Comparison of ENCODE assay signal across 19 cellular contexts in the genomic region with DNA sequence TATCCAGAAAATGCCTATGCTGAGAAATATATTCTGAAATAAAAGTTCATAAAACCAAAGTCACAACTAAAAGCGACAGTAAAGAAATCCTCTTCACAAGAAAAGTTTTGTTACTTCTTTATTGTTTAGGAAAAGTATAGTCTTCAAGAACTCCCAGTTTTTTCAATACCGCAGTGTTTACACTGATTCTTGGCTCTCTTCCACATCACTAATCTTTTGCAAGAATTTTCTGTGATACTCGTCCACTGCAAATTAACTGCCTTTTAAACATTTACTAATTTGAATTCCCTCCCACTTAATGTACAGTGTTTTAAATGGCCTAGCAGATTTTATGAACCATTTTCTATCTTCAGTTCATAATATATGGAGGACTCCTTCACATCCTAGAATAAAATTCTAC.
"Had no signal": no experiment of that assay in that cellular context is flagged by ENCODE, and none has a peak within 500 bp of the region (broad histone marks: within the 10 kb centered on the region; RNA-seq: fewer than 3 reads in every experiment).

No MANE protein-coding gene starts in this region.

- DNase-seq: activated CD4-positive, alpha-beta memory T cell treated with anti-CD3 and anti-CD28 coated beads for 36 hours; activated CD4-positive, alpha-beta T cell treated with anti-CD3 and anti-CD28 coated beads, Interleukin-2, amount 10 ng/mL, durations not matched to agents 7 days and 5 days; activated CD4-positive, CD25-positive, alpha-beta regulatory T cell; activated CD8-positive, alpha-beta memory T cell treated with anti-CD3 and anti-CD28 coated beads for 24 hours; activated gamma-delta T cell; activated naive CD4-positive, alpha-beta T cell treated with anti-CD3 and anti-CD28 coated beads for 36 hours; activated T-cell treated with anti-CD3 and anti-CD28 coated beads, Interleukin-2, amount 50 U/mL, for 48 hours; cerebellar nuclear complex; MG63; NCI-H146; NCI-H187 treated with DMSO at 0.1 percent for 48 hours; NCI-H2081 treated with DMSO at 0.1 percent for 48 hours; NCI-H446; NCI-H524 treated with DMSO at 0.1 percent for 48 hours; NCI-H748 treated with DMSO at 0.1 percent for 48 hours; SIG-M5; T-cell had no signal

- ATAC-seq: activated T-helper 17 cell treated with anti-CD3 and anti-CD28 coated beads, Interleukin-2, amount 50 U/mL, for 72 hours; T-cell had no signal

- H3K27me3 ChIP-seq: MG63 had no signal

- H3K4me3 ChIP-seq: MG63 had no signal

- H3K9me3 ChIP-seq: MG63 had no signal

- H3K27ac ChIP-seq: VCaP had no signal
